In the genomic region with DNA sequence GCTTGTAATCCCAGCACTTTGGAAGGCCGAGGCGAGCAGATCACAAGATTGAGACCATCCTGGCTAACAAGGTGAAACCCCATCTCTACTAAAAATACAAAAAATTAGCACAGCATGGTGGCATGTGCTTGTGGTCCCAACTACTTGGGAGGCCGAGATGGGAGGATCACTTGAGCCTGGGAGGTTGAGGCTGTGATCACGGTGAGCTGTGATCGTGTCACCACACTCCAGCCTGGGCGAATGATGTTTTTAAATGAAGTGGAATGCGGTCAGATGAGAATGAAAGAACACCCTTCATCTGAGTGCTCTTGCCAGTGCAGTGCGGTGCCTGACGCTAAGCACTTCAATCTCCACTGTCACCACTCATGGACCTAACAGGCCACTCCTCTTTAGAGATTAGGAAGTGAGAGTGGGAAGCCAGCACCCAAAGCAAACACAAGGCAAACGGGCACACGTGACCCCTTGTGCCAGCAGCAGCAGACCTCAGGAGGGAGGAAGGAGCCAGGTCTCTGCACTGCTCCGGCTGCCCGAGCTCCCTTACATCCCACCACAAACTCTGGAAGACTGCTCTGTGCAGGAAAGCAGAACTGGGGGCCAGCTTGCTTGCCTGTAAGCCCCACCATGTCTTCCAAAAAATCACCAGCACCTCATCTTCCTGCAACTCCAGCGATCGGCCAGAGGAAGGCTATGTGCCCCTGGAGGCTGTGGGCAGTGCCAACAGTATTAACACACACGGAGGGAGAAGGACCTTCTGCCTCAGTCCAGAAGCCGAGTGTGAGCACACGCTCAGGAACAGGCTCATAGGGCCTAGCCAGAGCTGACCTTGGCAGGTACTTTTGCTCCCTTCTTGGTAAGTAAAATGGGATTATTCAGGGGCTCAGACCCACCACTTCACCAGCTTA, we compare ENCODE assay signal across 8 cellular contexts. TPM values are rescaled to one million over a fixed set of nuclear protein-coding genes. Genes with fewer than 3 reads are reported as not detected.
DNase-seq lines count a peak whose midpoint lies in the region; ATAC-seq, FAIRE-seq and TF ChIP-seq lines count a peak whose summit lies in the region.

No MANE protein-coding gene starts in this region.

- peak in 1 of 2 donors; percentile 34 for TF ChIP-seq EP300 in tibial nerve (IDR thresholded peaks at IDR 0.05)

- DNase-seq in NCI-H1436 (lab: John Stamatoyannopoulos, UW) (peak; percentile 38), NCI-H1436 treated with DMSO at 0.1 percent for 48 hours (lab: John Stamatoyannopoulos, UW) (no peak), right lobe of liver (peak; percentile 75 to 91 (median 90)), tibial nerve (ENCODE audit: low spot score in 2 of 2) (peak in 1 of 2 donors; percentile 41), HAP-1 (ENCODE audit: low spot score in 2 of 2) (no peak), GM12892 (ENCODE audit: insufficient read length) (no peak)

- TF ChIP-seq POLR2A in right lobe of liver (IDR thresholded peaks at IDR 0.05) (peak; percentile 47), tibial nerve (IDR thresholded peaks at IDR 0.05) (peak in 1 of 2 donors; percentile 36), GM12892 (IDR thresholded peaks at IDR 0.05; ENCODE audit: low read depth, low read length) (no peak)

- no peak for FAIRE-seq in GM12892 (lab: Jason Lieb, UNC)

- in situ Hi-C loops in HAP-1 (cut with MboI; ENCODE audit: low sequenced_read_pairs) = no loop called here

- TF ChIP-seq CTCF in VCaP (conservative IDR thresholded peaks at IDR 0.05) = no peak; the same call in 1 of the 2 replicates
- TF ChIP-seq CTCF in right lobe of liver (IDR thresholded peaks at IDR 0.05) = peak in 2 of 4 donors; percentile 6 to 17
- no peak for TF ChIP-seq CTCF in tibial nerve (IDR thresholded peaks at IDR 0.05)

- peak overlapping the region; percentile 78 for H3K27ac ChIP-seq in VCaP
- H3K27ac ChIP-seq in right lobe of liver = peak overlapping the region; percentile 20 to 73 (median 65)
- peak overlapping the region in 3 of 4 donors; percentile 12 to 76 (median 56) for H3K27ac ChIP-seq in tibial nerve

- H3K4me3 ChIP-seq in right lobe of liver = peak overlapping the region; percentile 6 to 43 (median 36)
- H3K4me3 ChIP-seq in tibial nerve = peak overlapping the region in 2 of 4 donors; percentile 11 to 27
- no peak overlapping the region for H3K4me3 ChIP-seq in HAP-1

- H3K36me3 ChIP-seq in right lobe of liver = no peaks in the 10 kb centered on the region
- H3K36me3 ChIP-seq in tibial nerve = no peaks in the 10 kb centered on the region
- no peaks in the 10 kb centered on the region for H3K36me3 ChIP-seq in HAP-1 (replicated peaks)

- 45% methylated on average over 12 of the region's 18 CpGs for WGBS in right lobe of liver (ENCODE audit: insufficient coverage, low coverage, low lambda C conversion rate, missing lambda C conversion rate)
- WGBS in tibial nerve, 2 donors = 44 to 48% methylated on average over 15 to 18 of the region's 18 CpGs

- H3K4me1 ChIP-seq in right lobe of liver (peaks cover 0 to 30% (median 14%) of the 10 kb centered on the region in 4 donors), tibial nerve (peaks cover 0 to 26% (median 10%) of the 10 kb centered on the region in 4 donors), HAP-1 (no peaks in the 10 kb centered on the region)

- intact Hi-C loops in right lobe of liver (cut with DNase I) = no loop called here

- ATAC-seq in right lobe of liver (peak; percentile 94 to 99 (median 98)), GM21528 (IDR thresholded peaks at IDR 0.05; ENCODE audit: low FRiP score, unreplicated experiment) (no peak)

- H3K27me3 ChIP-seq in right lobe of liver (no peaks in the 10 kb centered on the region), tibial nerve (no peaks in the 10 kb centered on the region), HAP-1 (ENCODE audit: low read depth) (no peaks in the 10 kb centered on the region)

- H3K9me3 ChIP-seq in right lobe of liver (no peaks in the 10 kb centered on the region), tibial nerve (no peaks in the 10 kb centered on the region), HAP-1 (no peaks in the 10 kb centered on the region; the same call in 1 of the 2 replicates)

RNA-seq across cellular contexts. Expression of gene CTNNBIP1, which starts 9.7 kb away (rescaled TPM):
- total RNA-seq in right lobe of liver (10 to 100 TPM in 3 of 6 experiments, 1 to 10 TPM in 3; 8.0 to 19.2 (median 10.0) TPM), tibial nerve (10 to 100 TPM; 17.0 to 24.9 (median 20.3) TPM)
- polyA plus RNA-seq in GM12892 (2012; ENCODE audit: missing spikeins) = 11.1 TPM

RNA-seq across cellular contexts. Expression of gene LZIC, which starts 42.8 kb away (rescaled TPM):
- total RNA-seq in right lobe of liver (10 to 100 TPM; 10.6 to 18.5 (median 15.9) TPM), tibial nerve (10 to 100 TPM; 21.6 to 40.2 (median 32.0) TPM)
- polyA plus RNA-seq in GM12892 (2012; ENCODE audit: missing spikeins) = 13.3 TPM

RNA-seq across cellular contexts. Expression of gene NMNAT1, which starts 42.9 kb away (rescaled TPM):
- 1 to 10 TPM; 5.3 to 8.8 (median 7.6) TPM for total RNA-seq in right lobe of liver
- 1 to 10 TPM; 3.8 to 6.0 (median 4.6) TPM for total RNA-seq in tibial nerve
- polyA plus RNA-seq in GM12892 (2012; ENCODE audit: missing spikeins) = 8.9 TPM

Comparison
In these comparisons a context has a peak if more than half of its experiments do, and no peak if none do; other contexts are left out.
1. DNase-seq: peak in NCI-H1436 (single experiment) and right lobe of liver (3 of 3); none in NCI-H1436 treated with DMSO at 0.1 percent for 48 hours (single experiment), HAP-1 (0 of 2) and GM12892 (single experiment).
2. Peak in every context shown above with its lines, with median percentiles within 50 percentile points of each other: H3K27ac ChIP-seq.